ENCODE assay signal across 18 cellular contexts in genomic region chr3:117101697-117102096, GRCh38.
DNase-seq lines count a peak whose midpoint lies in the region; ATAC-seq, FAIRE-seq and TF ChIP-seq lines count a peak whose summit lies in the region.
"Had no signal": no experiment of that assay in that cellular context is flagged by ENCODE, and none has a peak within 500 bp of the region (broad histone marks: within the 10 kb centered on the region; RNA-seq: fewer than 3 reads in every experiment).

No MANE protein-coding gene starts in this region.

- H3K27me3 ChIP-seq in bronchial epithelial cell (ENCODE audit: control insufficient read depth, insufficient read depth, low read length) (no peaks in the 10 kb centered on the region), HAP-1 (ENCODE audit: low read depth) (no peaks in the 10 kb centered on the region)

- no peaks in the 10 kb centered on the region for H3K36me3 ChIP-seq in bronchial epithelial cell (ENCODE audit: control insufficient read depth, insufficient read depth, low read length)
- H3K36me3 ChIP-seq in HAP-1 (replicated peaks): no peaks in the 10 kb centered on the region

- peak; percentile 51 for ATAC-seq in left lobe of liver
- ATAC-seq: GM23338 had no signal

- H3K4me1 ChIP-seq in HAP-1: peaks cover 7% of the 10 kb centered on the region; the same call in 1 of the 2 replicates

- no peak for FAIRE-seq in bronchial epithelial cell (lab: Jason Lieb, UNC)
- FAIRE-seq: A204.1, GM12892, GM18507, HTR-8/SVneo had no signal

- in situ Hi-C loops in HAP-1 (cut with MboI; ENCODE audit: low sequenced_read_pairs): no loop called here

- no peak overlapping the region for H3K4me3 ChIP-seq in bronchial epithelial cell (ENCODE audit: low read depth, low read length)
- no peak overlapping the region for H3K4me3 ChIP-seq in fibroblast of mammary gland (ENCODE audit: control insufficient read depth, low read depth, low read length)
- no peak overlapping the region for H3K4me3 ChIP-seq in HAP-1
- H3K4me3 ChIP-seq: GM23338 had no signal

- no peaks in the 10 kb centered on the region for H3K9me3 ChIP-seq in HAP-1

- TF ChIP-seq CTCF in bronchial epithelial cell (IDR thresholded peaks at IDR 0.05; ENCODE audit: insufficient read depth, low read length, severe bottlenecking): no peak
- no peak for TF ChIP-seq CTCF in fibroblast of mammary gland (conservative IDR thresholded peaks at IDR 0.05; ENCODE audit: control insufficient read depth, insufficient read depth, low read depth, low read length)

- DNase-seq in bronchial epithelial cell (ENCODE audit: low read depth): peak; percentile 7
- DNase-seq in fibroblast of mammary gland (ENCODE audit: low read depth): peak; percentile 48
- DNase-seq in left lobe of liver (ENCODE audit: low spot score): no peak
- DNase-seq in cortex of kidney (lab: John Stamatoyannopoulos, UW): no peak
- no peak for DNase-seq in amygdala (lab: John Stamatoyannopoulos, UW)
- DNase-seq in HAP-1 (ENCODE audit: low spot score in 2 of 2): no peak
- DNase-seq: ACHN; AML-193; CD4-positive, alpha-beta T cell; DMS153; DMS79; GDM1; H7 had no signal

Comparison
In these comparisons a context has a peak if more than half of its experiments do, and no peak if none do; other contexts are left out.
1. DNase-seq: peak in bronchial epithelial cell (single experiment) and fibroblast of mammary gland (single experiment); none in left lobe of liver (single experiment), cortex of kidney (single experiment), amygdala (0 of 56) and HAP-1 (0 of 2).